ENCODE assay signal across 1 cellular context in genomic region chr1:169109561-169110134, GRCh38.
TF ChIP-seq lines count a peak whose summit lies in the region.

No MANE protein-coding gene starts in this region.

TF ChIP-seq in GM12878, 131 proteins besides CTCF, POLR2A, EP300 and RAD21 (continued from another document):
- TF ChIP-seq BCLAF1 (IDR thresholded peaks at IDR 0.05) (no peak), CREM (IDR thresholded peaks at IDR 0.05; ENCODE audit: low read depth) (peak; percentile 6; the same call in 1 of the 2 replicates), MLLT1 (IDR thresholded peaks at IDR 0.05) (peak; percentile 95), SRF (IDR thresholded peaks at IDR 0.05; ENCODE audit: low read depth in 2 of 2, low read length in 2 of 2) (no peak), BHLHE40 (IDR thresholded peaks at IDR 0.05; ENCODE audit: borderline replicate concordance in 1 of 2, low read depth in 2 of 2, low read length in 1 of 2) (no peak), IKZF1 (conservative IDR thresholded peaks at IDR 0.05) (peak; percentile 22)
- TF ChIP-seq, protein P1, sequence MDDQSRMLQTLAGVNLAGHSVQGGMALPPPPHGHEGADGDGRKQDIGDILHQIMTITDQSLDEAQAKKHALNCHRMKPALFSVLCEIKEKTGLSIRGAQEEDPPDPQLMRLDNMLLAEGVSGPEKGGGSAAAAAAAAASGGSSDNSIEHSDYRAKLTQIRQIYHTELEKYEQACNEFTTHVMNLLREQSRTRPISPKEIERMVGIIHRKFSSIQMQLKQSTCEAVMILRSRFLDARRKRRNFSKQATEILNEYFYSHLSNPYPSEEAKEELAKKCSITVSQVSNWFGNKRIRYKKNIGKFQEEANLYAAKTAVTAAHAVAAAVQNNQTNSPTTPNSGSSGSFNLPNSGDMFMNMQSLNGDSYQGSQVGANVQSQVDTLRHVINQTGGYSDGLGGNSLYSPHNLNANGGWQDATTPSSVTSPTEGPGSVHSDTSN (IDR thresholded peaks at IDR 0.05; ENCODE audit: insufficient replicate concordance, low read depth, low read length) = no peak
- TF ChIP-seq, protein P2, sequence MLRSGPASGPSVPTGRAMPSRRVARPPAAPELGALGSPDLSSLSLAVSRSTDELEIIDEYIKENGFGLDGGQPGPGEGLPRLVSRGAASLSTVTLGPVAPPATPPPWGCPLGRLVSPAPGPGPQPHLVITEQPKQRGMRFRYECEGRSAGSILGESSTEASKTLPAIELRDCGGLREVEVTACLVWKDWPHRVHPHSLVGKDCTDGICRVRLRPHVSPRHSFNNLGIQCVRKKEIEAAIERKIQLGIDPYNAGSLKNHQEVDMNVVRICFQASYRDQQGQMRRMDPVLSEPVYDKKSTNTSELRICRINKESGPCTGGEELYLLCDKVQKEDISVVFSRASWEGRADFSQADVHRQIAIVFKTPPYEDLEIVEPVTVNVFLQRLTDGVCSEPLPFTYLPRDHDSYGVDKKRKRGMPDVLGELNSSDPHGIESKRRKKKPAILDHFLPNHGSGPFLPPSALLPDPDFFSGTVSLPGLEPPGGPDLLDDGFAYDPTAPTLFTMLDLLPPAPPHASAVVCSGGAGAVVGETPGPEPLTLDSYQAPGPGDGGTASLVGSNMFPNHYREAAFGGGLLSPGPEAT (IDR thresholded peaks at IDR 0.05; ENCODE audit: low read depth) = no peak
